Comparison of ENCODE assay signal across 8 cellular contexts in the genomic region with DNA sequence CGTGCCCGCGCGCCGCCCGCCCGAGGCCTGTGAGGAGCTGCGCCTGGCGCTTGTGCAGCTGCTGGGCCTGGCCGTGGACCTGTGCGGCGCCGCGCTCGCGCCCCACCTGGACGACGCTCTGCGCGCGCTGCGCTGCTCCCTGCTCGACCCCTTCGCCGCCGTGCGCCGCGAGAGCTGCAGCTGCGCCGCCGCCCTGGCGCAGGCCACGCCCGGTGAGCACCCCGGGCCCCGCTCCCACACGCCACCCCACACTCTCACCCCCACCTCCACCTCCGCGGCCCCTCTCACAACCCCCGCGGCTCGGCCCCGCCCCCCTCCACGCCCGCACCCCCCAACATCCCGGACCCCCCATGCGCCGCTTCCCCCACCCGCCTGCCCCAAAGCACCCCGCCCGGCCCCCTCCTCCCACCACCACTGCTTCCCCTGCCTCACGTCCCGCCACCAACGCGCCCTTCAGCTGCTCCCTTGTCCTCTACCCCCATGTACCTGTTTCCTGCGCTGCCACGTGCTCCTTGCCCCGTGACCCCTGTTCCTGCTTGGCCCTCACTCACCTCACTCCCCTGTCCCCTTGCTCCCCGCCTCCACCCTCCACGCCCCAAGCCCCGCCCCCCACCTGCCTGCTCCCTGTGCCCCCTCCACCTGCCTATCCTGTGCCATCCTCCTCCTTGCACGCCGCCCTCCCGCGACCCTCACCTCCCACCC. TPM values are rescaled to one million over a fixed set of nuclear protein-coding genes. Genes with fewer than 3 reads are reported as not detected.
DNase-seq lines count a peak whose midpoint lies in the region; ATAC-seq and TF ChIP-seq lines count a peak whose summit lies in the region.

A gene (minus strand): TSS at position 178 of the 702 bp plus-strand sequence. CDS start 15,776 bp downstream, outside the sequence.

- H3K9me2 ChIP-seq in GM23248 (ENCODE audit: insufficient read depth) (no peaks in the 10 kb centered on the region), Karpas-422 (replicated peaks; ENCODE audit: insufficient read depth, low read length) (no peaks in the 10 kb centered on the region)

- H2AFZ ChIP-seq in GM23248: peak within 1 kb of the TSS; percentile 80
- no peak within 1 kb of the TSS for H2AFZ ChIP-seq in Karpas-422 (ENCODE audit: low read length)

- peak within 1 kb of the TSS; percentile 81 for H3K4me3 Mint-ChIP-seq in activated CD8-positive, alpha-beta T cell treated with anti-CD3 and anti-CD28 coated beads, Interleukin-2, amount 10 ng/mL, durations not matched to agents 7 days and 5 days
- peak within 1 kb of the TSS; percentile 89 for H3K4me3 Mint-ChIP-seq in natural killer cell

- H3K4me2 ChIP-seq in GM23248 (ENCODE audit: unreplicated experiment) (peak within 1 kb of the TSS; percentile 81), Karpas-422 (ENCODE audit: low read depth, low read length, poor library complexity, severe bottlenecking) (peak within 1 kb of the TSS; percentile 93)

- H4K20me1 ChIP-seq in GM23248 (ENCODE audit: insufficient read depth) (no peaks in the 10 kb centered on the region), Karpas-422 (ENCODE audit: insufficient read depth, low read depth, low read length) (no peaks in the 10 kb centered on the region)

- peak within 1 kb of the TSS; percentile 90 for H3K27ac Mint-ChIP-seq in activated CD8-positive, alpha-beta T cell treated with anti-CD3 and anti-CD28 coated beads, Interleukin-2, amount 10 ng/mL, durations not matched to agents 7 days and 5 days
- H3K27ac Mint-ChIP-seq in natural killer cell: peak within 1 kb of the TSS in 1 of 2 donors; percentile 52

- peak; percentile 69 for ATAC-seq in activated CD8-positive, alpha-beta T cell treated with anti-CD3 and anti-CD28 coated beads, Interleukin-2, amount 10 ng/mL, durations not matched to agents 7 days and 5 days
- peak; percentile 29 for ATAC-seq in esophagus mucosa
- ATAC-seq in natural killer cell: peak in 1 of 3 donors; percentile 21

- DNase-seq in GM23248: peak; percentile 60
- DNase-seq in Karpas-422: peak; percentile 91
- peak; percentile 63 for DNase-seq in activated CD8-positive, alpha-beta T cell treated with anti-CD3 and anti-CD28 coated beads, Interleukin-2, amount 10 ng/mL, durations not matched to agents 7 days and 5 days
- no peak for DNase-seq in natural killer cell
- no peak for DNase-seq in tibial artery
- DNase-seq in hypothalamus (lab: John Stamatoyannopoulos, UW): no peak

- TF ChIP-seq CTCF in GM12875 (IDR thresholded peaks at IDR 0.05; ENCODE audit: borderline replicate concordance, insufficient read depth, low read depth, low read length) (no peak), natural killer cell (IDR thresholded peaks at IDR 0.05) (no peak), tibial artery (IDR thresholded peaks at IDR 0.05) (no peak)

- 0 out of 2 replicates have a peak, but pooled peaks cover 4% of the 10 kb centered on the region for H3F3A ChIP-seq in GM23248 (ENCODE audit: insufficient read depth)

- peaks cover 13% of the 10 kb centered on the region for H3K9me3 Mint-ChIP-seq in activated CD8-positive, alpha-beta T cell treated with anti-CD3 and anti-CD28 coated beads, Interleukin-2, amount 10 ng/mL, durations not matched to agents 7 days and 5 days (ENCODE audit: insufficient read depth)
- H3K9me3 Mint-ChIP-seq in natural killer cell: no peaks in the 10 kb centered on the region

- peak within 1 kb of the TSS; percentile 68 for H3K9ac ChIP-seq in GM23248
- peak within 1 kb of the TSS; percentile 90 for H3K9ac ChIP-seq in Karpas-422 (ENCODE audit: low read length)

- in situ Hi-C loops in GM23248 (cut with MboI): no loop called here

- H3K4me1 Mint-ChIP-seq in activated CD8-positive, alpha-beta T cell treated with anti-CD3 and anti-CD28 coated beads, Interleukin-2, amount 10 ng/mL, durations not matched to agents 7 days and 5 days (ENCODE audit: low read depth): peaks cover 28% of the 10 kb centered on the region
- peaks cover 6 to 23% of the 10 kb centered on the region in 2 donors for H3K4me1 Mint-ChIP-seq in natural killer cell

- 0 to 1% methylated on average over 5 to 53 of the region's 66 CpGs for WGBS in GM23248 (ENCODE audit: low coverage in 1 of 2, low lambda C conversion rate in 2 of 2, missing lambda C conversion rate in 2 of 2), 2 experiments

- H3K4me3 ChIP-seq in GM12875 (ENCODE audit: low read depth, low read length) (peak within 1 kb of the TSS; percentile 61), GM23248 (peak within 1 kb of the TSS; percentile 70), Karpas-422 (ENCODE audit: low read length) (peak within 1 kb of the TSS; percentile 86), tibial artery (peak within 1 kb of the TSS; percentile 72 to 98)

- H3K36me3 ChIP-seq in GM23248 (ENCODE audit: low read depth) (no peaks in the 10 kb centered on the region), Karpas-422 (ENCODE audit: insufficient read depth, low read length) (peaks cover 55% of the 10 kb centered on the region), tibial artery (peaks cover 0 to 32% (median 0%) of the 10 kb centered on the region in 3 donors)

- CTCF ChIA-PET in activated CD8-positive, alpha-beta T cell treated with anti-CD3 and anti-CD28 coated beads, Interleukin-2, amount 10 ng/mL, durations not matched to agents 7 days and 5 days (lab: Charles Lee): interaction anchor here (1.0 kb wide), 1 partner anchor 405 kb away, joined by 3 read pairs; no protein-coding TSS in a partner anchor

- peaks cover 56% of the 10 kb centered on the region for H3K36me3 Mint-ChIP-seq in activated CD8-positive, alpha-beta T cell treated with anti-CD3 and anti-CD28 coated beads, Interleukin-2, amount 10 ng/mL, durations not matched to agents 7 days and 5 days (ENCODE audit: low read depth)
- H3K36me3 Mint-ChIP-seq in natural killer cell: no peaks in the 10 kb centered on the region

- intact Hi-C loops in natural killer cell (cut with micrococcal nuclease) (no loop called here), tibial artery (cut with DNase I; ENCODE audit: low total_unique reads) (no loop called here)

- H3K9me3 ChIP-seq in GM23248 (ENCODE audit: low read depth): no peaks in the 10 kb centered on the region
- H3K9me3 ChIP-seq in Karpas-422 (ENCODE audit: low read length): peaks cover 10% of the 10 kb centered on the region
- no peaks in the 10 kb centered on the region for H3K9me3 ChIP-seq in tibial artery

- no peaks in the 10 kb centered on the region for H3K27me3 ChIP-seq in GM23248 (replicated peaks; ENCODE audit: insufficient read depth)
- no peaks in the 10 kb centered on the region for H3K27me3 ChIP-seq in Karpas-422 (ENCODE audit: low read length)
- no peaks in the 10 kb centered on the region for H3K27me3 ChIP-seq in tibial artery

- H3K27me3 Mint-ChIP-seq in activated CD8-positive, alpha-beta T cell treated with anti-CD3 and anti-CD28 coated beads, Interleukin-2, amount 10 ng/mL, durations not matched to agents 7 days and 5 days (ENCODE audit: low read depth): no peaks in the 10 kb centered on the region
- H3K27me3 Mint-ChIP-seq in natural killer cell (ENCODE audit: low read depth in 2 of 2): no peaks in the 10 kb centered on the region

- 0 out of 2 replicates have a peak, but pooled peaks cover 4% of the 10 kb centered on the region for H3K4me1 ChIP-seq in GM23248 (ENCODE audit: insufficient read depth)
- H3K4me1 ChIP-seq in Karpas-422 (ENCODE audit: low read length): peaks cover 22% of the 10 kb centered on the region
- peaks cover 0 to 25% (median 18%) of the 10 kb centered on the region in 4 donors for H3K4me1 ChIP-seq in tibial artery

- H3K79me2 ChIP-seq in GM23248 (ENCODE audit: insufficient read depth) (peaks cover 21% of the 10 kb centered on the region), Karpas-422 (ENCODE audit: low read length) (peaks cover 74% of the 10 kb centered on the region)

- POLR2A ChIA-PET in activated CD8-positive, alpha-beta T cell treated with anti-CD3 and anti-CD28 coated beads, Interleukin-2, amount 10 ng/mL, durations not matched to agents 7 days and 5 days (lab: Charles Lee): interaction anchor here (0.8 to 1.8 kb wide), 3 partner anchors 109 to 145 kb away, joined by 3 to 10 read pairs (median 3); no protein-coding TSS in a partner anchor

- H3K27ac ChIP-seq in GM23248 (no peak within 1 kb of the TSS), Karpas-422 (ENCODE audit: low read length) (peak within 1 kb of the TSS; percentile 44; the same call in 1 of the 2 replicates), tibial artery (peak within 1 kb of the TSS; percentile 68 to 69)

RNA-seq across cellular contexts. Expression of the gene that starts here (rescaled TPM):
- 8.6 and 10.2 TPM in 2 replicates for total RNA-seq in GM23248 (2014; rRNA removed; shearing (Covaris generic))
- polyA plus RNA-seq in GM23248 (2016; fragmentation: Nextera tagmentation; extraction: Ambion mirVana): 12.9 and 13.0 TPM in 2 replicates
- total RNA-seq in Karpas-422 (2014; rRNA removed; shearing (Covaris generic); ENCODE audit: low replicate concordance): 9.6 and 20.0 TPM in 2 replicates
- total RNA-seq in activated CD8-positive, alpha-beta T cell treated with anti-CD3 and anti-CD28 coated beads, Interleukin-2, amount 10 ng/mL, durations not matched to agents 7 days and 5 days: 10 to 100 TPM; 56.5 to 58.2 TPM
- total RNA-seq in esophagus mucosa (17.0 TPM), natural killer cell (1 to 10 TPM; 2.4 to 3.8 (median 3.0) TPM)

Comparison
In these comparisons a context has a peak if more than half of its experiments do, and no peak if none do; other contexts are left out.
1. DNase-seq: peak in GM23248 (single experiment), Karpas-422 (single experiment) and activated CD8-positive, alpha-beta T cell treated with anti-CD3 and anti-CD28 coated beads, Interleukin-2, amount 10 ng/mL, durations not matched to agents 7 days and 5 days (single experiment); none in natural killer cell (single experiment), tibial artery (0 of 2) and hypothalamus (0 of 51).
2. Peak in every context shown above with its lines, with median percentiles within 50 percentile points of each other: H3K4me3 ChIP-seq.